ENCODE assay signal across 1 cellular context in the genomic region with DNA sequence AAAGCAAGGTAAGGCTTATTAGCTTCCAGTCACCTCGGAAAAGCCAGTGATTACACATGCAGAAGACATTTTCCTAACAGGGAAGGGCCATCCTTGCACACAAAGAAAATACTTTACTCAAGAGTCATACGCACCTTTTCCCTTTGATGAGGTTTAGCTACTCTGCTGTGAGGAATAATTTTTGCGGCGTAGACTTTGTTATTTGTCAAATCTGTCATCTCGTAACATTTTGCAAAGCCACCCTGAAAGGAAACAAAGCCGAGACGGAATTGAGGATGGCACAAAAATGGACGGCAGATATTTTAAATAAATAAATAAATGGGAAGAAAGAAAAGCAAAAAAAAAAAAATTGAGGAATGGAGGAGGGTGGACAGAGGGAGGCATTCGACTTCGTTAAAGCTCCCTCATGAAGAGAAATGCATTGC.
TF ChIP-seq lines count a peak whose summit lies in the region.

No MANE protein-coding gene starts in this region.

TF ChIP-seq in GM12878, 131 proteins besides CTCF, POLR2A, EP300 and RAD21:
- TF ChIP-seq RELA (IDR thresholded peaks at IDR 0.05; ENCODE audit: borderline replicate concordance, partially characterized antibody), result no peak
- TF ChIP-seq BMI1 (IDR thresholded peaks at IDR 0.05; ENCODE audit: borderline replicate concordance), result peak; percentile 55; the same call in 1 of the 2 replicates
